Comparison of ENCODE assay signal across 17 cellular contexts in genomic region chr17:40491486-40491885, GRCh38. TPM values are rescaled to one million over a fixed set of nuclear protein-coding genes. Genes with fewer than 3 reads are reported as not detected.
DNase-seq lines count a peak whose midpoint lies in the region; ATAC-seq and TF ChIP-seq lines count a peak whose summit lies in the region.
"Had no signal": no experiment of that assay in that cellular context is flagged by ENCODE, and none has a peak within 500 bp of the region (broad histone marks: within the 10 kb centered on the region; RNA-seq: fewer than 3 reads in every experiment).

No MANE protein-coding gene starts in this region.

- H3K36me3 ChIP-seq in OCI-LY3 (replicated peaks; ENCODE audit: low read depth, low read length) (no peaks in the 10 kb centered on the region), esophagus squamous epithelium (peaks cover 0 to 63% (median 6%) of the 10 kb centered on the region in 3 donors), stomach smooth muscle (ENCODE audit: control insufficient read depth in 2 of 2, insufficient read depth in 2 of 2, low read length in 2 of 2) (no peaks in the 10 kb centered on the region)
- H3K36me3 ChIP-seq: HAP-1 had no signal

- H3K36me3 Mint-ChIP-seq in T-helper 1 cell treated with Interleukin-12 subunit alpha and Interleukin-12 subunit beta and Interleukin-4 antibody, amounts not matched to agents 30 μg/mL and 1 μg/mL, for 36 hours (ENCODE audit: low read depth) = peaks cover 5% of the 10 kb centered on the region
- H3K36me3 Mint-ChIP-seq: activated CD8-positive, alpha-beta memory T cell treated with anti-CD3 and anti-CD28 coated beads, Interleukin-2, amount 10 ng/mL, durations not matched to agents 7 days and 5 days; CD14-positive monocyte had no signal

- intact Hi-C loops in esophagus squamous epithelium (cut with DNase I) = no loop called here

- no peaks in the 10 kb centered on the region for H4K20me1 ChIP-seq in OCI-LY3 (ENCODE audit: insufficient read depth, low read length)

- peak overlapping the region; percentile 31 for H3K27ac Mint-ChIP-seq in T-helper 1 cell treated with Interleukin-12 subunit alpha and Interleukin-12 subunit beta and Interleukin-4 antibody, amounts not matched to agents 30 μg/mL and 1 μg/mL, for 36 hours
- H3K27ac Mint-ChIP-seq: activated CD8-positive, alpha-beta memory T cell treated with anti-CD3 and anti-CD28 coated beads, Interleukin-2, amount 10 ng/mL, durations not matched to agents 7 days and 5 days; CD14-positive monocyte had no signal

- no peaks in the 10 kb centered on the region for H3K9me3 ChIP-seq in OCI-LY3 (ENCODE audit: insufficient read depth, low read length)
- no peaks in the 10 kb centered on the region for H3K9me3 ChIP-seq in esophagus squamous epithelium
- H3K9me3 ChIP-seq in stomach smooth muscle (ENCODE audit: control insufficient read depth in 2 of 2, low read length in 2 of 2) = no peaks in the 10 kb centered on the region
- H3K9me3 ChIP-seq: HAP-1 had no signal

- TF ChIP-seq CTCF in OCI-LY3 (IDR thresholded peaks at IDR 0.05; ENCODE audit: low read depth, low read length) (no peak), esophagus squamous epithelium (IDR thresholded peaks at IDR 0.05) (no peak)

- H3K27me3 Mint-ChIP-seq in T-helper 1 cell treated with Interleukin-12 subunit alpha and Interleukin-12 subunit beta and Interleukin-4 antibody, amounts not matched to agents 30 μg/mL and 1 μg/mL, for 36 hours (ENCODE audit: low read depth) = no peaks in the 10 kb centered on the region

- WGBS in esophagus squamous epithelium, 2 donors = 22% methylated on average over 5 of the region's 7 CpGs; no CpG with 5 or more reads in 1 of the 2 donors

- no peaks in the 10 kb centered on the region for H3K79me2 ChIP-seq in OCI-LY3 (ENCODE audit: low read length)

- H3K4me1 ChIP-seq in OCI-LY3 (ENCODE audit: low read length) (peaks cover 27% of the 10 kb centered on the region), esophagus squamous epithelium (peaks cover 32 to 100% (median 65%) of the 10 kb centered on the region in 3 donors), stomach smooth muscle (ENCODE audit: control insufficient read depth, insufficient read depth, low read length) (peaks cover 48% of the 10 kb centered on the region)
- H3K4me1 ChIP-seq: HAP-1 had no signal

- H3K27ac ChIP-seq in OCI-LY3 (ENCODE audit: low read length) = no peak overlapping the region
- H3K27ac ChIP-seq in esophagus squamous epithelium = peak overlapping the region; percentile 91 to 92 (median 92)
- H3K27ac ChIP-seq in stomach smooth muscle (ENCODE audit: low read length) = peak overlapping the region; percentile 86

- peak overlapping the region; percentile 73; the same call in 1 of the 2 replicates for H3K4me2 ChIP-seq in OCI-LY3 (ENCODE audit: low read length)

- no peak overlapping the region for H3K9ac ChIP-seq in OCI-LY3 (ENCODE audit: low read length)
- H3K9ac ChIP-seq in stomach smooth muscle (ENCODE audit: low read length in 2 of 2) = peak overlapping the region in 1 of 2 donors; percentile 60

- H3K9me3 Mint-ChIP-seq in T-helper 1 cell treated with Interleukin-12 subunit alpha and Interleukin-12 subunit beta and Interleukin-4 antibody, amounts not matched to agents 30 μg/mL and 1 μg/mL, for 36 hours = no peaks in the 10 kb centered on the region
- H3K9me3 Mint-ChIP-seq: activated naive CD4-positive, alpha-beta T cell treated with anti-CD3 and anti-CD28 coated beads for 36 hours had no signal

- ATAC-seq in HG03175 (IDR thresholded peaks at IDR 0.05; ENCODE audit: unreplicated experiment) = no peak
- ATAC-seq: activated CD8-positive, alpha-beta memory T cell treated with anti-CD3 and anti-CD28 coated beads, Interleukin-2, amount 10 ng/mL, durations not matched to agents 7 days and 5 days had no signal

- H2AFZ ChIP-seq in OCI-LY3 (ENCODE audit: low read depth, low read length) = no peak overlapping the region

- TF ChIP-seq POLR2A in esophagus squamous epithelium (IDR thresholded peaks at IDR 0.05) = no peak

- no peak for DNase-seq in T-helper 1 cell
- no peak for DNase-seq in esophagus squamous epithelium (lab: John Stamatoyannopoulos, UW)
- DNase-seq in NCI-H1105 (lab: John Stamatoyannopoulos, UW) = no peak
- DNase-seq in DMS153 treated with DMSO at 0.1 percent for 48 hours (lab: John Stamatoyannopoulos, UW; ENCODE audit: unreplicated experiment) = no peak
- DNase-seq: 8988T; activated CD8-positive, alpha-beta memory T cell treated with anti-CD3 and anti-CD28 coated beads, Interleukin-2, amount 10 ng/mL, durations not matched to agents 7 days and 5 days; activated naive CD4-positive, alpha-beta T cell treated with anti-CD3 and anti-CD28 coated beads for 36 hours; effector CD8-positive, alpha-beta T cell; foreskin melanocyte; small intestine; stimulated activated naive CD4-positive, alpha-beta T cell treated with Interleukin-2 at 50 U/mL for 16 hours had no signal

- H3K4me3 Mint-ChIP-seq in T-helper 1 cell treated with Interleukin-12 subunit alpha and Interleukin-12 subunit beta and Interleukin-4 antibody, amounts not matched to agents 30 μg/mL and 1 μg/mL, for 36 hours = no peak overlapping the region
- H3K4me3 Mint-ChIP-seq: activated CD8-positive, alpha-beta memory T cell treated with anti-CD3 and anti-CD28 coated beads, Interleukin-2, amount 10 ng/mL, durations not matched to agents 7 days and 5 days; activated naive CD4-positive, alpha-beta T cell treated with anti-CD3 and anti-CD28 coated beads for 36 hours; CD14-positive monocyte had no signal

- H3K4me3 ChIP-seq in OCI-LY3 (ENCODE audit: low read length) = no peak overlapping the region
- H3K4me3 ChIP-seq in esophagus squamous epithelium = no peak overlapping the region
- no peak overlapping the region for H3K4me3 ChIP-seq in stomach smooth muscle (ENCODE audit: low read length in 2 of 2)
- H3K4me3 ChIP-seq: HAP-1 had no signal

- peaks cover 55% of the 10 kb centered on the region for H3K4me1 Mint-ChIP-seq in T-helper 1 cell treated with Interleukin-12 subunit alpha and Interleukin-12 subunit beta and Interleukin-4 antibody, amounts not matched to agents 30 μg/mL and 1 μg/mL, for 36 hours (ENCODE audit: low read depth)

- peaks cover 3% of the 10 kb centered on the region for H3K27me3 ChIP-seq in OCI-LY3 (ENCODE audit: low read depth, low read length)
- H3K27me3 ChIP-seq in esophagus squamous epithelium = no peaks in the 10 kb centered on the region
- no peaks in the 10 kb centered on the region for H3K27me3 ChIP-seq in stomach smooth muscle (ENCODE audit: control insufficient read depth in 1 of 2, insufficient read depth in 2 of 2, low read length in 2 of 2)

RNA-seq across cellular contexts. Expression of gene TNS4, which starts 9.9 kb away (rescaled TPM):
- 100 to 1,000 TPM in 1 of 4 donors, 10 to 100 TPM in 3; 34.6 to 104 (median 71.1) TPM for total RNA-seq in esophagus squamous epithelium

RNA-seq across cellular contexts. Expression of gene IGFBP4, which starts 48.2 kb away (rescaled TPM):
- total RNA-seq in esophagus squamous epithelium = 100 to 1,000 TPM in 1 of 4 donors, 10 to 100 TPM in 3; 27.1 to 154 (median 73.0) TPM
